1 cellular context compared by ENCODE assay signal in the genomic region with DNA sequence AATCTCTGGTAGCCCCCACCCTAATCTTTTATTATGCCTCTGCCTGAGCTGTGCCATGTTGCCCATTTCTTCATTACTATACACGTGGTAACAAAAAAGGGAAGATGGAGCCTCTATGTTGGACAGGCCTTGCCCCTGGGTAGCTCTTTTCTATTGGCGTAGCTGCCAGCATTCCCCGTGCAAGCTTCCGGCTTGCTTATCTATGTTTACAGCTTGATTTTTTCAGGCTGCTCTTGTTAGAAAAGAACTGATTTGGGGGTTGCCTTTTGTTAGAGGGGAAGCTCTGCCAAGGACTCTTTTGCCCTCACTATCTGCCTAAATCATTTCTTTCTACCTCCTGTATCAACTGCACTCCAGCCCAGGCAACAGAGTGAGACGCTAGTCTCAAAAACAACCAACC.
TF ChIP-seq lines count a peak whose summit lies in the region.

No MANE protein-coding gene starts in this region.

TF ChIP-seq in GM23338, 12 proteins besides CTCF, POLR2A, EP300 and RAD21:
- TF ChIP-seq, protein P1, sequence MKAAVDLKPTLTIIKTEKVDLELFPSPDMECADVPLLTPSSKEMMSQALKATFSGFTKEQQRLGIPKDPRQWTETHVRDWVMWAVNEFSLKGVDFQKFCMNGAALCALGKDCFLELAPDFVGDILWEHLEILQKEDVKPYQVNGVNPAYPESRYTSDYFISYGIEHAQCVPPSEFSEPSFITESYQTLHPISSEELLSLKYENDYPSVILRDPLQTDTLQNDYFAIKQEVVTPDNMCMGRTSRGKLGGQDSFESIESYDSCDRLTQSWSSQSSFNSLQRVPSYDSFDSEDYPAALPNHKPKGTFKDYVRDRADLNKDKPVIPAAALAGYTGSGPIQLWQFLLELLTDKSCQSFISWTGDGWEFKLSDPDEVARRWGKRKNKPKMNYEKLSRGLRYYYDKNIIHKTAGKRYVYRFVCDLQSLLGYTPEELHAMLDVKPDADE (IDR thresholded peaks at IDR 0.05) = no peak
- TF ChIP-seq CREB1 (CRISPR knock-in tag; IDR thresholded peaks at IDR 0.05; ENCODE audit: low read depth) (no peak), ZNF331 (CRISPR knock-in tag; IDR thresholded peaks at IDR 0.05; ENCODE audit: low read depth) (no peak), POLR2AphosphoS5 (IDR thresholded peaks at IDR 0.05; ENCODE audit: low read depth) (no peak), JUNB (IDR thresholded peaks at IDR 0.05; ENCODE audit: unreplicated experiment) (no peak), EZH2 (IDR thresholded peaks at IDR 0.05; ENCODE audit: low read depth, unreplicated experiment) (no peak), ZNF114 (CRISPR knock-in tag; IDR thresholded peaks at IDR 0.05) (no peak), STAT1 (IDR thresholded peaks at IDR 0.05; ENCODE audit: unreplicated experiment) (no peak), NANOG (IDR thresholded peaks at IDR 0.05; ENCODE audit: borderline replicate concordance) (no peak), ZNF462 (CRISPR knock-in tag; IDR thresholded peaks at IDR 0.05) (no peak), EZH2phosphoT487 (IDR thresholded peaks at IDR 0.05; ENCODE audit: unreplicated experiment) (no peak)
- TF ChIP-seq, protein P2, sequence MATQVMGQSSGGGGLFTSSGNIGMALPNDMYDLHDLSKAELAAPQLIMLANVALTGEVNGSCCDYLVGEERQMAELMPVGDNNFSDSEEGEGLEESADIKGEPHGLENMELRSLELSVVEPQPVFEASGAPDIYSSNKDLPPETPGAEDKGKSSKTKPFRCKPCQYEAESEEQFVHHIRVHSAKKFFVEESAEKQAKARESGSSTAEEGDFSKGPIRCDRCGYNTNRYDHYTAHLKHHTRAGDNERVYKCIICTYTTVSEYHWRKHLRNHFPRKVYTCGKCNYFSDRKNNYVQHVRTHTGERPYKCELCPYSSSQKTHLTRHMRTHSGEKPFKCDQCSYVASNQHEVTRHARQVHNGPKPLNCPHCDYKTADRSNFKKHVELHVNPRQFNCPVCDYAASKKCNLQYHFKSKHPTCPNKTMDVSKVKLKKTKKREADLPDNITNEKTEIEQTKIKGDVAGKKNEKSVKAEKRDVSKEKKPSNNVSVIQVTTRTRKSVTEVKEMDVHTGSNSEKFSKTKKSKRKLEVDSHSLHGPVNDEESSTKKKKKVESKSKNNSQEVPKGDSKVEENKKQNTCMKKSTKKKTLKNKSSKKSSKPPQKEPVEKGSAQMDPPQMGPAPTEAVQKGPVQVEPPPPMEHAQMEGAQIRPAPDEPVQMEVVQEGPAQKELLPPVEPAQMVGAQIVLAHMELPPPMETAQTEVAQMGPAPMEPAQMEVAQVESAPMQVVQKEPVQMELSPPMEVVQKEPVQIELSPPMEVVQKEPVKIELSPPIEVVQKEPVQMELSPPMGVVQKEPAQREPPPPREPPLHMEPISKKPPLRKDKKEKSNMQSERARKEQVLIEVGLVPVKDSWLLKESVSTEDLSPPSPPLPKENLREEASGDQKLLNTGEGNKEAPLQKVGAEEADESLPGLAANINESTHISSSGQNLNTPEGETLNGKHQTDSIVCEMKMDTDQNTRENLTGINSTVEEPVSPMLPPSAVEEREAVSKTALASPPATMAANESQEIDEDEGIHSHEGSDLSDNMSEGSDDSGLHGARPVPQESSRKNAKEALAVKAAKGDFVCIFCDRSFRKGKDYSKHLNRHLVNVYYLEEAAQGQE (IDR thresholded peaks at IDR 0.05; ENCODE audit: unreplicated experiment) = no peak
